ENCODE assay signal across 1 cellular context in the genomic region with DNA sequence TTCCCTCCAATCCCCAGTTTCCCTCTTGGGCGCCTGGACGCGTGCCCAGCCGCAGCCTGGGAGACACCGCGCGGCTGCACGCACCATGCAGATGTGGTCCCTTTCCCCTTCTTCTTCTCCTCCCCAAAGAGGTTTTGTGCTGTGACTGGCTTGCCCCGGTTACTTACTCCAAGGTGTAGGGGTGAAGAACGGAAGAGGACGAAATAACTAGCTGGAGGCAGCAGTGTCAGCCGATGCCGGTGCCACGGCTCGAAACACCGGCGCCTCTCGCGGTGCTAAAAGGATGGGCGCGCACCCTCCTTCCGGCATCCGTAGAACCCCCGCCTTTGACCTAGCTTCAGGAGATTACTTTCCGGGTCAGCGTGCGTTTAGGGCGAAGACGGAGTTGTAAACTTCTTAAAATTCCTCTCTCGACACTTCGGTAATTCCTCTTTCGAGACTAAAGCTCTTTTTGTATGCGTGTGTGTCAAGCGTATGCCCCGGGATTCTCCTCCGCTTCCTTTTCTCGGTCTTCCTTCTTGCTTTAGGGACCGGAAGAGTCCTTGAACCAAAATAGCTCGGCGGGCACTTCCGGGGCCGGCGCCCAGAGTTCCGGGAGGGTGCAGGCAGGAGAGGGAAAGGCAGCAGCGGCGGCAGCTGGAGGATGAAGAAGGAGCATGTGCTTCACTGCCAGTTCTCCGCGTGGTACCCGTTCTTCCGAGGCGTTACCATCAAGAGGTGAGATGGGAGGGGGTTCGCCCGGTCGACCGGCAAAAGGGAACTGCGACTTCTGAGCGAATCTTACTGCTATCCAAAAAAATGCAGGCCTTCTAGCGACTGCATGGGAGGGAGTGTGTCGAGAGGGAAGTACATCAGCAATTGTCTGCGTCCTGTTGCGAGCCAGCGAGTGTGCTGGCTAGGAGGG.
TF ChIP-seq lines count a peak whose summit lies in the region.

A gene with protein sequence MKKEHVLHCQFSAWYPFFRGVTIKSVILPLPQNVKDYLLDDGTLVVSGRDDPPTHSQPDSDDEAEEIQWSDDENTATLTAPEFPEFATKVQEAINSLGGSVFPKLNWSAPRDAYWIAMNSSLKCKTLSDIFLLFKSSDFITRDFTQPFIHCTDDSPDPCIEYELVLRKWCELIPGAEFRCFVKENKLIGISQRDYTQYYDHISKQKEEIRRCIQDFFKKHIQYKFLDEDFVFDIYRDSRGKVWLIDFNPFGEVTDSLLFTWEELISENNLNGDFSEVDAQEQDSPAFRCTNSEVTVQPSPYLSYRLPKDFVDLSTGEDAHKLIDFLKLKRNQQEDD (plus strand): TSS at position 586 of the 904 bp plus-strand sequence. CDS start 58 bp downstream, at position 644.
A gene (minus strand): TSS at position 289 of the 904 bp plus-strand sequence. CDS start 9,600 bp downstream, outside the sequence.

TF ChIP-seq in HepG2, 621 proteins besides CTCF, POLR2A, EP300 and RAD21 (continued from another document and continues in another):
- TF ChIP-seq ZNF792 (CRISPR knock-in tag; IDR thresholded peaks at IDR 0.05) (0 out of 2 replicates have a peak, but pooled peaks have one; percentile 37), TCF12 (IDR thresholded peaks at IDR 0.05) (no peak), TCF12 (CRISPR knock-in tag; IDR thresholded peaks at IDR 0.05) (peak; percentile 71; the same call in 1 of the 2 replicates), HDAC6 (IDR thresholded peaks at IDR 0.05; ENCODE audit: low read depth, low read length) (no peak), ZNF235 (CRISPR knock-in tag; IDR thresholded peaks at IDR 0.05; ENCODE audit: borderline replicate concordance) (no peak), ZNF547 (CRISPR knock-in tag; IDR thresholded peaks at IDR 0.05) (peak; percentile 67; the same call in 1 of the 2 replicates), GABPB1 (CRISPR knock-in tag; IDR thresholded peaks at IDR 0.05) (peak; percentile 98), ZNF652 (CRISPR knock-in tag; IDR thresholded peaks at IDR 0.05; ENCODE audit: borderline replicate concordance, low read depth) (no peak; the same call in 1 of the 2 replicates), THAP11 (CRISPR knock-in tag; IDR thresholded peaks at IDR 0.05) (peak; percentile 91), TAF15 (IDR thresholded peaks at IDR 0.05; ENCODE audit: low read depth, low read length, poor library complexity, severe bottlenecking) (no peak), XRCC5 (optimal IDR thresholded peaks at IDR 0.05; ENCODE audit: low read length) (peak; percentile 58), WIZ (CRISPR knock-in tag; IDR thresholded peaks at IDR 0.05) (peak; percentile 92; the same call in 1 of the 2 replicates), MAZ (IDR thresholded peaks at IDR 0.05; ENCODE audit: borderline replicate concordance, low read depth, low read length) (peak; percentile 47; the same call in 1 of the 2 replicates), MAZ (CRISPR knock-in tag; IDR thresholded peaks at IDR 0.05; ENCODE audit: low read depth) (peak; percentile 86), CHD2 (IDR thresholded peaks at IDR 0.05; ENCODE audit: low read depth, low read length) (peak; percentile 92), AHR (CRISPR knock-in tag; IDR thresholded peaks at IDR 0.05) (no peak), ZNF747 (CRISPR knock-in tag; IDR thresholded peaks at IDR 0.05; ENCODE audit: borderline replicate concordance) (0 out of 2 replicates have a peak, but pooled peaks have one; percentile 36), RELA (CRISPR knock-in tag; IDR thresholded peaks at IDR 0.05) (no peak), NR2C2 (CRISPR knock-in tag; IDR thresholded peaks at IDR 0.05; ENCODE audit: borderline replicate concordance) (peak; percentile 100), NKX3-1 (CRISPR knock-in tag; IDR thresholded peaks at IDR 0.05) (no peak; the same call in 1 of the 2 replicates), ZNF10 (CRISPR knock-in tag; IDR thresholded peaks at IDR 0.05; ENCODE audit: borderline replicate concordance, low read depth) (no peak), ZNF207 (IDR thresholded peaks at IDR 0.05; ENCODE audit: borderline replicate concordance) (no peak), PITX1 (CRISPR knock-in tag; IDR thresholded peaks at IDR 0.05) (no peak), NFKBIZ (CRISPR knock-in tag; IDR thresholded peaks at IDR 0.05) (no peak), ASH2L (IDR thresholded peaks at IDR 0.05; ENCODE audit: insufficient read length, low read depth, low read length) (peak; percentile 100), MTA1 (CRISPR knock-in tag; IDR thresholded peaks at IDR 0.05; ENCODE audit: borderline replicate concordance) (peak; percentile 34; the same call in 1 of the 2 replicates), ZNF230 (CRISPR knock-in tag; IDR thresholded peaks at IDR 0.05) (no peak), NFRKB (IDR thresholded peaks at IDR 0.05) (no peak), ZNF343 (CRISPR knock-in tag; IDR thresholded peaks at IDR 0.05) (no peak), ZNF562 (CRISPR knock-in tag; IDR thresholded peaks at IDR 0.05; ENCODE audit: borderline replicate concordance) (no peak), NFATC3 (CRISPR knock-in tag; IDR thresholded peaks at IDR 0.05) (peak; percentile 73; the same call in 1 of the 2 replicates), MTA3 (CRISPR knock-in tag; IDR thresholded peaks at IDR 0.05) (no peak)
- TF ChIP-seq, protein P1, sequence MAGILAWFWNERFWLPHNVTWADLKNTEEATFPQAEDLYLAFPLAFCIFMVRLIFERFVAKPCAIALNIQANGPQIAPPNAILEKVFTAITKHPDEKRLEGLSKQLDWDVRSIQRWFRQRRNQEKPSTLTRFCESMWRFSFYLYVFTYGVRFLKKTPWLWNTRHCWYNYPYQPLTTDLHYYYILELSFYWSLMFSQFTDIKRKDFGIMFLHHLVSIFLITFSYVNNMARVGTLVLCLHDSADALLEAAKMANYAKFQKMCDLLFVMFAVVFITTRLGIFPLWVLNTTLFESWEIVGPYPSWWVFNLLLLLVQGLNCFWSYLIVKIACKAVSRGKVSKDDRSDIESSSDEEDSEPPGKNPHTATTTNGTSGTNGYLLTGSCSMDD (CRISPR knock-in tag; IDR thresholded peaks at IDR 0.05) = no peak
- TF ChIP-seq, protein P2, sequence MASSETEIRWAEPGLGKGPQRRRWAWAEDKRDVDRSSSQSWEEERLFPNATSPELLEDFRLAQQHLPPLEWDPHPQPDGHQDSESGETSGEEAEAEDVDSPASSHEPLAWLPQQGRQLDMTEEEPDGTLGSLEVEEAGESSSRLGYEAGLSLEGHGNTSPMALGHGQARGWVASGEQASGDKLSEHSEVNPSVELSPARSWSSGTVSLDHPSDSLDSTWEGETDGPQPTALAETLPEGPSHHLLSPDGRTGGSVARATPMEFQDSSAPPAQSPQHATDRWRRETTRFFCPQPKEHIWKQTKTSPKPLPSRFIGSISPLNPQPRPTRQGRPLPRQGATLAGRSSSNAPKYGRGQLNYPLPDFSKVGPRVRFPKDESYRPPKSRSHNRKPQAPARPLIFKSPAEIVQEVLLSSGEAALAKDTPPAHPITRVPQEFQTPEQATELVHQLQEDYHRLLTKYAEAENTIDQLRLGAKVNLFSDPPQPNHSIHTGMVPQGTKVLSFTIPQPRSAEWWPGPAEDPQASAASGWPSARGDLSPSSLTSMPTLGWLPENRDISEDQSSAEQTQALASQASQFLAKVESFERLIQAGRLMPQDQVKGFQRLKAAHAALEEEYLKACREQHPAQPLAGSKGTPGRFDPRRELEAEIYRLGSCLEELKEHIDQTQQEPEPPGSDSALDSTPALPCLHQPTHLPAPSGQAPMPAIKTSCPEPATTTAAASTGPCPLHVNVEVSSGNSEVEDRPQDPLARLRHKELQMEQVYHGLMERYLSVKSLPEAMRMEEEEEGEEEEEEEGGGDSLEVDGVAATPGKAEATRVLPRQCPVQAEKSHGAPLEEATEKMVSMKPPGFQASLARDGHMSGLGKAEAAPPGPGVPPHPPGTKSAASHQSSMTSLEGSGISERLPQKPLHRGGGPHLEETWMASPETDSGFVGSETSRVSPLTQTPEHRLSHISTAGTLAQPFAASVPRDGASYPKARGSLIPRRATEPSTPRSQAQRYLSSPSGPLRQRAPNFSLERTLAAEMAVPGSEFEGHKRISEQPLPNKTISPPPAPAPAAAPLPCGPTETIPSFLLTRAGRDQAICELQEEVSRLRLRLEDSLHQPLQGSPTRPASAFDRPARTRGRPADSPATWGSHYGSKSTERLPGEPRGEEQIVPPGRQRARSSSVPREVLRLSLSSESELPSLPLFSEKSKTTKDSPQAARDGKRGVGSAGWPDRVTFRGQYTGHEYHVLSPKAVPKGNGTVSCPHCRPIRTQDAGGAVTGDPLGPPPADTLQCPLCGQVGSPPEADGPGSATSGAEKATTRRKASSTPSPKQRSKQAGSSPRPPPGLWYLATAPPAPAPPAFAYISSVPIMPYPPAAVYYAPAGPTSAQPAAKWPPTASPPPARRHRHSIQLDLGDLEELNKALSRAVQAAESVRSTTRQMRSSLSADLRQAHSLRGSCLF (CRISPR knock-in tag; IDR thresholded peaks at IDR 0.05; ENCODE audit: borderline replicate concordance) = no peak; the same call in 1 of the 2 replicates
- TF ChIP-seq, protein P3, sequence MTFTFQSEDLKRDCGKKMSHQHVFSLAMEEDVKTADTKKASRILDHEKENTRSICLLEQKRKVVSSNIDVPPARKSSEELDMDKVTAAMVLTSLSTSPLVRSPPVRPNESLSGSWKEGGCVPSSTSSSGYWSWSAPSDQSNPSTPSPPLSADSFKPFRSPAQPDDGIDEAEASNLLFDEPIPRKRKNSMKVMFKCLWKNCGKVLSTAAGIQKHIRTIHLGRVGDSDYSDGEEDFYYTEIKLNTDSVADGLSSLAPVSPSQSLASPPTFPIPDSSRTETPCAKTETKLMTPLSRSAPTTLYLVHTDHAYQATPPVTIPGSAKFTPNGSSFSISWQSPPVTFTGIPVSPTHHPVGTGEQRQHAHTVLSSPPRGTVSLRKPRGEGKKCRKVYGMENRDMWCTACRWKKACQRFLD (CRISPR knock-in tag; IDR thresholded peaks at IDR 0.05; ENCODE audit: borderline replicate concordance) = peak; percentile 63; the same call in 1 of the 2 replicates
- TF ChIP-seq, protein P4, sequence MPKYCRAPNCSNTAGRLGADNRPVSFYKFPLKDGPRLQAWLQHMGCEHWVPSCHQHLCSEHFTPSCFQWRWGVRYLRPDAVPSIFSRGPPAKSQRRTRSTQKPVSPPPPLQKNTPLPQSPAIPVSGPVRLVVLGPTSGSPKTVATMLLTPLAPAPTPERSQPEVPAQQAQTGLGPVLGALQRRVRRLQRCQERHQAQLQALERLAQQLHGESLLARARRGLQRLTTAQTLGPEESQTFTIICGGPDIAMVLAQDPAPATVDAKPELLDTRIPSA (CRISPR knock-in tag; IDR thresholded peaks at IDR 0.05; ENCODE audit: borderline replicate concordance) = no peak
- TF ChIP-seq, protein P5, sequence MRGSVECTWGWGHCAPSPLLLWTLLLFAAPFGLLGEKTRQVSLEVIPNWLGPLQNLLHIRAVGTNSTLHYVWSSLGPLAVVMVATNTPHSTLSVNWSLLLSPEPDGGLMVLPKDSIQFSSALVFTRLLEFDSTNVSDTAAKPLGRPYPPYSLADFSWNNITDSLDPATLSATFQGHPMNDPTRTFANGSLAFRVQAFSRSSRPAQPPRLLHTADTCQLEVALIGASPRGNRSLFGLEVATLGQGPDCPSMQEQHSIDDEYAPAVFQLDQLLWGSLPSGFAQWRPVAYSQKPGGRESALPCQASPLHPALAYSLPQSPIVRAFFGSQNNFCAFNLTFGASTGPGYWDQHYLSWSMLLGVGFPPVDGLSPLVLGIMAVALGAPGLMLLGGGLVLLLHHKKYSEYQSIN (CRISPR knock-in tag; IDR thresholded peaks at IDR 0.05; ENCODE audit: borderline replicate concordance) = no peak
- TF ChIP-seq, protein P6, sequence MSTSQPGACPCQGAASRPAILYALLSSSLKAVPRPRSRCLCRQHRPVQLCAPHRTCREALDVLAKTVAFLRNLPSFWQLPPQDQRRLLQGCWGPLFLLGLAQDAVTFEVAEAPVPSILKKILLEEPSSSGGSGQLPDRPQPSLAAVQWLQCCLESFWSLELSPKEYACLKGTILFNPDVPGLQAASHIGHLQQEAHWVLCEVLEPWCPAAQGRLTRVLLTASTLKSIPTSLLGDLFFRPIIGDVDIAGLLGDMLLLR (CRISPR knock-in tag; IDR thresholded peaks at IDR 0.05) = peak; percentile 28; the same call in 1 of the 2 replicates
- TF ChIP-seq, protein P7, sequence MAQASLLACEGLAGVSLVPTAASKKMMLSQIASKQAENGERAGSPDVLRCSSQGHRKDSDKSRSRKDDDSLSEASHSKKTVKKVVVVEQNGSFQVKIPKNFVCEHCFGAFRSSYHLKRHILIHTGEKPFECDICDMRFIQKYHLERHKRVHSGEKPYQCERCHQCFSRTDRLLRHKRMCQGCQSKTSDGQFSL (CRISPR knock-in tag; IDR thresholded peaks at IDR 0.05) = no peak
- TF ChIP-seq, protein P8, sequence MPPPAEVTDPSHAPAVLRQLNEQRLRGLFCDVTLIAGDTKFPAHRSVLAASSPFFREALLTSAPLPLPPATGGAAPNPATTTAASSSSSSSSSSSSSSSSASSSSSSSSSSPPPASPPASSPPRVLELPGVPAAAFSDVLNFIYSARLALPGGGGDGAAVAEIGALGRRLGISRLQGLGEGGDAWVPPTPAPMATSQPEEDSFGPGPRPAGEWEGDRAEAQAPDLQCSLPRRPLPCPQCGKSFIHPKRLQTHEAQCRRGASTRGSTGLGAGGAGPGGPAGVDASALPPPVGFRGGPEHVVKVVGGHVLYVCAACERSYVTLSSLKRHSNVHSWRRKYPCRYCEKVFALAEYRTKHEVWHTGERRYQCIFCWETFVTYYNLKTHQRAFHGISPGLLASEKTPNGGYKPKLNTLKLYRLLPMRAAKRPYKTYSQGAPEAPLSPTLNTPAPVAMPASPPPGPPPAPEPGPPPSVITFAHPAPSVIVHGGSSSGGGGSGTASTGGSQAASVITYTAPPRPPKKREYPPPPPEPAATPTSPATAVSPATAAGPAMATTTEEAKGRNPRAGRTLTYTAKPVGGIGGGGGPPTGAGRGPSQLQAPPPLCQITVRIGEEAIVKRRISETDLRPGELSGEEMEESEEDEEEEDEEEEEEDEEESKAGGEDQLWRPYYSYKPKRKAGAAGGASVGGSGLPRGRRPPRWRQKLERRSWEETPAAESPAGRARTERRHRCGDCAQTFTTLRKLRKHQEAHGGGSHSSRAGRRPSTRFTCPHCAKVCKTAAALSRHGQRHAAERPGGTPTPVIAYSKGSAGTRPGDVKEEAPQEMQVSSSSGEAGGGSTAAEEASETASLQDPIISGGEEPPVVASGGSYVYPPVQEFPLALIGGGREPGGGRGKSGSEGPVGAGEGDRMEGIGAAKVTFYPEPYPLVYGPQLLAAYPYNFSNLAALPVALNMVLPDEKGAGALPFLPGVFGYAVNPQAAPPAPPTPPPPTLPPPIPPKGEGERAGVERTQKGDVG (CRISPR knock-in tag; IDR thresholded peaks at IDR 0.05; ENCODE audit: borderline replicate concordance) = no peak
- TF ChIP-seq, protein P9, sequence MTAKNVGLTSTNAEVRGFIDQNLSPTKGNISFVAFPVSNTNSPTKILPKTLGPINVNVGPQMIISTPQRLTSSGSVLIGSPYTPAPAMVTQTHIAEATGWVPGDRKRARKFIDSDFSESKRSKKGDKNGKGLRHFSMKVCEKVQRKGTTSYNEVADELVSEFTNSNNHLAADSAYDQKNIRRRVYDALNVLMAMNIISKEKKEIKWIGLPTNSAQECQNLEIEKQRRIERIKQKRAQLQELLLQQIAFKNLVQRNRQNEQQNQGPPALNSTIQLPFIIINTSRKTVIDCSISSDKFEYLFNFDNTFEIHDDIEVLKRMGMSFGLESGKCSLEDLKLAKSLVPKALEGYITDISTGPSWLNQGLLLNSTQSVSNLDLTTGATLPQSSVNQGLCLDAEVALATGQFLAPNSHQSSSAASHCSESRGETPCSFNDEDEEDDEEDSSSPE (CRISPR knock-in tag; IDR thresholded peaks at IDR 0.05) = peak; percentile 41; the same call in 1 of the 2 replicates
